ENCODE assay signal across 43 cellular contexts in genomic region chr18:57202881-57203280, GRCh38. TPM values are rescaled to one million over a fixed set of nuclear protein-coding genes. Genes with fewer than 3 reads are reported as not detected.
"Had no signal": no experiment of that assay in that cellular context is flagged by ENCODE, and none has a peak within 500 bp of the region (broad histone marks: within the 10 kb centered on the region; RNA-seq: fewer than 3 reads in every experiment).

No MANE protein-coding gene starts in this region.

- H3K27me3 ChIP-seq: adrenal gland, ascending aorta, body of pancreas, brain microvascular endothelial cell, breast epithelium, cardiac muscle cell had no signal

- H3K9me3 Mint-ChIP-seq: activated naive CD4-positive, alpha-beta T cell treated with anti-CD3 and anti-CD28 coated beads for 36 hours; activated naive CD4-positive, alpha-beta T cell treated with anti-CD3 and anti-CD28 coated beads, Interleukin-2, amount 10 ng/mL, durations not matched to agents 7 days and 5 days; activated naive CD4-positive, alpha-beta T cell treated with anti-CD3 and anti-CD28 coated beads, Interleukin-2, amount 50 U/mL, for 72 hours; activated naive CD8-positive, alpha-beta T cell treated with anti-CD3 and anti-CD28 coated beads for 36 hours; activated naive CD8-positive, alpha-beta T cell treated with anti-CD3 and anti-CD28 coated beads, Interleukin-2, amount 10 ng/mL, durations not matched to agents 7 days and 5 days; activated naive CD8-positive, alpha-beta T cell treated with anti-CD3 and anti-CD28 coated beads, Interleukin-2, amount 50 U/mL, for 24 hours; activated T-cell treated with anti-CD3 and anti-CD28 coated beads, Interleukin-2, amount 50 U/mL, for 24 hours; activated T-cell treated with anti-CD3 and anti-CD28 coated beads, Interleukin-2, amount 50 U/mL, for 4 hours; activated T-cell treated with anti-CD3 and anti-CD28 coated beads, Interleukin-2, amount 50 U/mL, for 72 hours; activated T-helper 1 cell treated with anti-CD3 and anti-CD28 coated beads, Interleukin-12 subunit alpha, Interleukin-12 subunit beta, Interleukin-2, Interleukin-4 antibody, amounts not matched to agents 30 ng/mL and 10 ng/mL and 1 ng/mL, durations not matched to agents 14 hours and 24 hours and 36 hours; activated T-helper 17 cell treated with anti-CD3 and anti-CD28 coated beads, Interleukin-2, amount 50 U/mL, for 72 hours; activated T-helper 2 cell treated with anti-CD3 and anti-CD28 coated beads, Interferon-gamma antibody, Interleukin-2, Interleukin-4, amounts not matched to agents 10 μg/mL and 5 μg/mL and 100 μg/mL, durations not matched to agents 14 hours and 24 hours and 36 hours; central memory CD8-positive, alpha-beta T cell had no signal

- H3K9me3 ChIP-seq: adrenal gland, ascending aorta, body of pancreas, breast epithelium had no signal

- H3K4me3 Mint-ChIP-seq: activated naive CD4-positive, alpha-beta T cell treated with anti-CD3 and anti-CD28 coated beads for 36 hours; activated naive CD4-positive, alpha-beta T cell treated with anti-CD3 and anti-CD28 coated beads, Interleukin-2, amount 10 ng/mL, durations not matched to agents 7 days and 5 days; activated naive CD4-positive, alpha-beta T cell treated with anti-CD3 and anti-CD28 coated beads, Interleukin-2, amount 50 U/mL, for 24 hours; activated naive CD8-positive, alpha-beta T cell; activated naive CD8-positive, alpha-beta T cell treated with anti-CD3 and anti-CD28 coated beads for 36 hours; activated naive CD8-positive, alpha-beta T cell treated with anti-CD3 and anti-CD28 coated beads, Interleukin-2, amount 10 ng/mL, durations not matched to agents 7 days and 5 days; activated naive CD8-positive, alpha-beta T cell treated with anti-CD3 and anti-CD28 coated beads, Interleukin-2, amount 50 U/mL, for 24 hours; activated T-cell treated with anti-CD3 and anti-CD28 coated beads, Interleukin-2, amount 50 U/mL, for 24 hours; activated T-cell treated with anti-CD3 and anti-CD28 coated beads, Interleukin-2, amount 50 U/mL, for 4 hours; activated T-cell treated with anti-CD3 and anti-CD28 coated beads, Interleukin-2, amount 50 U/mL, for 72 hours; activated T-helper 1 cell treated with anti-CD3 and anti-CD28 coated beads, Interleukin-12 subunit alpha, Interleukin-12 subunit beta, Interleukin-2, Interleukin-4 antibody, amounts not matched to agents 30 ng/mL and 10 ng/mL and 1 ng/mL, durations not matched to agents 14 hours and 24 hours and 36 hours; activated T-helper 17 cell treated with anti-CD3 and anti-CD28 coated beads, Interleukin-2, amount 50 U/mL, for 72 hours; brain; central memory CD8-positive, alpha-beta T cell had no signal

- H3K27ac Mint-ChIP-seq: activated naive CD4-positive, alpha-beta T cell treated with anti-CD3 and anti-CD28 coated beads for 36 hours; activated naive CD4-positive, alpha-beta T cell treated with anti-CD3 and anti-CD28 coated beads, Interleukin-2, amount 10 ng/mL, durations not matched to agents 7 days and 5 days; activated naive CD4-positive, alpha-beta T cell treated with anti-CD3 and anti-CD28 coated beads, Interleukin-2, amount 50 U/mL, for 24 hours; activated naive CD4-positive, alpha-beta T cell treated with anti-CD3 and anti-CD28 coated beads, Interleukin-2, amount 50 U/mL, for 72 hours; activated naive CD8-positive, alpha-beta T cell; activated naive CD8-positive, alpha-beta T cell treated with anti-CD3 and anti-CD28 coated beads for 36 hours; activated naive CD8-positive, alpha-beta T cell treated with anti-CD3 and anti-CD28 coated beads, Interleukin-2, amount 10 ng/mL, durations not matched to agents 7 days and 5 days; activated naive CD8-positive, alpha-beta T cell treated with anti-CD3 and anti-CD28 coated beads, Interleukin-2, amount 50 U/mL, for 24 hours; activated T-cell treated with anti-CD3 and anti-CD28 coated beads, Interleukin-2, amount 50 U/mL, for 24 hours; activated T-cell treated with anti-CD3 and anti-CD28 coated beads, Interleukin-2, amount 50 U/mL, for 72 hours; activated T-helper 1 cell treated with anti-CD3 and anti-CD28 coated beads, Interleukin-12 subunit alpha, Interleukin-12 subunit beta, Interleukin-2, Interleukin-4 antibody, amounts not matched to agents 30 ng/mL and 10 ng/mL and 1 ng/mL, durations not matched to agents 14 hours and 24 hours and 36 hours; activated T-helper 17 cell treated with anti-CD3 and anti-CD28 coated beads, Interleukin-2, amount 50 U/mL, for 72 hours; activated T-helper 2 cell treated with anti-CD3 and anti-CD28 coated beads, Interferon-gamma antibody, Interleukin-2, Interleukin-4, amounts not matched to agents 10 μg/mL and 5 μg/mL and 100 μg/mL, durations not matched to agents 14 hours and 24 hours and 36 hours had no signal

- H3K36me3 ChIP-seq: adrenal gland, ascending aorta, brain microvascular endothelial cell, breast epithelium, cardiac muscle cell had no signal

- H3K27ac ChIP-seq: adrenal gland, ascending aorta, body of pancreas, brain microvascular endothelial cell, breast epithelium, cardiac muscle cell had no signal

- ATAC-seq: activated naive CD4-positive, alpha-beta T cell treated with anti-CD3 and anti-CD28 coated beads, Interleukin-2, amount 50 U/mL, for 72 hours; activated naive CD8-positive, alpha-beta T cell treated with anti-CD3 and anti-CD28 coated beads, Interleukin-2, amount 50 U/mL, for 24 hours; activated T-cell treated with anti-CD3 and anti-CD28 coated beads, Interleukin-2, amount 50 U/mL, for 4 hours; activated T-cell treated with anti-CD3 and anti-CD28 coated beads, Interleukin-2, amount 50 U/mL, for 72 hours; activated T-helper 17 cell treated with anti-CD3 and anti-CD28 coated beads, Interleukin-2, amount 50 U/mL, for 72 hours; body of pancreas had no signal

- DNase-seq: activated effector memory CD4-positive, alpha-beta T cell treated with anti-CD3 and anti-CD28 coated beads, Interleukin-2, amount 50 U/mL, for 16 hours; activated effector memory CD4-positive, alpha-beta T cell treated with Interleukin-2 at 50 U/mL for 16 hours; activated gamma-delta T cell; activated gamma-delta T cell treated with Interleukin-2 at 50 U/mL for 16 hours; activated naive CD4-positive, alpha-beta T cell; activated naive CD4-positive, alpha-beta T cell treated with anti-CD3 and anti-CD28 coated beads for 36 hours; activated naive CD4-positive, alpha-beta T cell treated with anti-CD3 and anti-CD28 coated beads, Interleukin-2, amount 10 ng/mL, durations not matched to agents 7 days and 5 days; activated naive CD4-positive, alpha-beta T cell treated with anti-CD3 and anti-CD28 coated beads, Interleukin-2, amount 50 U/mL, for 16 hours; activated naive CD4-positive, alpha-beta T cell treated with Interleukin-2 at 50 U/mL for 16 hours; activated naive CD8-positive, alpha-beta T cell treated with anti-CD3 and anti-CD28 coated beads for 36 hours; activated naive CD8-positive, alpha-beta T cell treated with anti-CD3 and anti-CD28 coated beads, Interleukin-2, amount 10 ng/mL, durations not matched to agents 7 days and 5 days; activated naive CD8-positive, alpha-beta T cell treated with anti-CD3 and anti-CD28 coated beads, Interleukin-2, amount 50 U/mL, for 24 hours; activated T-cell treated with anti-CD3 and anti-CD28 coated beads, Interleukin-2, amount 50 U/mL, for 1 hour; activated T-cell treated with anti-CD3 and anti-CD28 coated beads, Interleukin-2, amount 50 U/mL, for 24 hours; activated T-cell treated with anti-CD3 and anti-CD28 coated beads, Interleukin-2, amount 50 U/mL, for 4 hours; activated T-cell treated with anti-CD3 and anti-CD28 coated beads, Interleukin-2, amount 50 U/mL, for 48 hours; activated T-cell treated with anti-CD3 and anti-CD28 coated beads, Interleukin-2, amount 50 U/mL, for 72 hours; adrenal gland; amniotic stem cell; amygdala; anterior cingulate cortex; aorta; body of pancreas; brain microvascular endothelial cell; central memory CD4-positive, alpha-beta T cell; cerebellar nuclear complex had no signal

- H3K4me1 Mint-ChIP-seq: activated naive CD4-positive, alpha-beta T cell treated with anti-CD3 and anti-CD28 coated beads, Interleukin-2, amount 10 ng/mL, durations not matched to agents 7 days and 5 days; activated naive CD4-positive, alpha-beta T cell treated with anti-CD3 and anti-CD28 coated beads, Interleukin-2, amount 50 U/mL, for 24 hours; activated naive CD8-positive, alpha-beta T cell treated with anti-CD3 and anti-CD28 coated beads for 36 hours; activated T-helper 17 cell treated with anti-CD3 and anti-CD28 coated beads, Interleukin-2, amount 50 U/mL, for 72 hours; central memory CD8-positive, alpha-beta T cell had no signal

- H3K4me3 ChIP-seq: adrenal gland, ascending aorta, body of pancreas, breast epithelium, cardiac muscle cell had no signal

- H3K27me3 Mint-ChIP-seq: activated naive CD4-positive, alpha-beta T cell treated with anti-CD3 and anti-CD28 coated beads, Interleukin-2, amount 10 ng/mL, durations not matched to agents 7 days and 5 days had no signal

- H3K4me1 ChIP-seq: adrenal gland, ascending aorta, body of pancreas, breast epithelium had no signal

- H3K36me3 Mint-ChIP-seq: activated naive CD4-positive, alpha-beta T cell treated with anti-CD3 and anti-CD28 coated beads, Interleukin-2, amount 10 ng/mL, durations not matched to agents 7 days and 5 days; activated naive CD4-positive, alpha-beta T cell treated with anti-CD3 and anti-CD28 coated beads, Interleukin-2, amount 50 U/mL, for 24 hours; activated naive CD4-positive, alpha-beta T cell treated with anti-CD3 and anti-CD28 coated beads, Interleukin-2, amount 50 U/mL, for 72 hours; activated naive CD8-positive, alpha-beta T cell; activated naive CD8-positive, alpha-beta T cell treated with anti-CD3 and anti-CD28 coated beads for 36 hours; activated naive CD8-positive, alpha-beta T cell treated with anti-CD3 and anti-CD28 coated beads, Interleukin-2, amount 10 ng/mL, durations not matched to agents 7 days and 5 days; brain had no signal

RNA-seq across cellular contexts. Expression of gene BOD1L2, which starts 56.0 kb away (rescaled TPM):
- total RNA-seq: activated naive CD4-positive, alpha-beta T cell treated with anti-CD3 and anti-CD28 coated beads for 36 hours; activated naive CD4-positive, alpha-beta T cell treated with anti-CD3 and anti-CD28 coated beads, Interleukin-2, amount 50 U/mL, for 72 hours; activated naive CD8-positive, alpha-beta T cell treated with anti-CD3 and anti-CD28 coated beads for 36 hours; activated naive CD8-positive, alpha-beta T cell treated with anti-CD3 and anti-CD28 coated beads, Interleukin-2, amount 10 ng/mL, durations not matched to agents 7 days and 5 days; activated T-cell treated with anti-CD3 and anti-CD28 coated beads, Interleukin-2, amount 50 U/mL, for 4 hours; activated T-cell treated with anti-CD3 and anti-CD28 coated beads, Interleukin-2, amount 50 U/mL, for 72 hours; activated T-helper 1 cell treated with anti-CD3 and anti-CD28 coated beads, Interleukin-12 subunit alpha, Interleukin-12 subunit beta, Interleukin-2, Interleukin-4 antibody, amounts not matched to agents 30 ng/mL and 10 ng/mL and 1 ng/mL, durations not matched to agents 14 hours and 24 hours and 36 hours; activated T-helper 17 cell treated with anti-CD3 and anti-CD28 coated beads, Interleukin-2, amount 50 U/mL, for 72 hours; activated T-helper 2 cell treated with anti-CD3 and anti-CD28 coated beads, Interferon-gamma antibody, Interleukin-2, Interleukin-4, amounts not matched to agents 10 μg/mL and 5 μg/mL and 100 μg/mL, durations not matched to agents 14 hours and 24 hours and 36 hours; adrenal gland; aorta; ascending aorta; astrocyte; body of pancreas; breast epithelium; bronchial epithelial cell; cardiac muscle cell; cardiac septum; cerebellum; chondrocyte had no signal
- polyA plus RNA-seq: adipose tissue, adrenal gland, cardiac muscle cell had no signal
